Comparison of ENCODE assay signal across 16 cellular contexts in genomic region chr12:66900616-66901015, GRCh38.
DNase-seq lines count a peak whose midpoint lies in the region; ATAC-seq, FAIRE-seq and TF ChIP-seq lines count a peak whose summit lies in the region.
"Had no signal": no experiment of that assay in that cellular context is flagged by ENCODE, and none has a peak within 500 bp of the region (broad histone marks: within the 10 kb centered on the region; RNA-seq: fewer than 3 reads in every experiment).

No MANE protein-coding gene starts in this region.

- no peak overlapping the region for H3K4me3 Mint-ChIP-seq in activated CD8-positive, alpha-beta T cell treated with anti-CD3 and anti-CD28 coated beads for 36 hours
- H3K4me3 Mint-ChIP-seq: endodermal cell had no signal

- WGBS in hepatocyte (ENCODE audit: low lambda C conversion rate, missing lambda C conversion rate), result 85% methylated on average over 2 of the region's 2 CpGs

- DNase-seq in COR-L47 (lab: John Stamatoyannopoulos, UW) (peak; percentile 41), Karpas-422 (peak; percentile 51), NCI-H345 treated with DMSO at 0.1 percent for 48 hours (lab: John Stamatoyannopoulos, UW; ENCODE audit: unreplicated experiment) (peak; percentile 52), endothelial cell of umbilical vein (ENCODE audit: low read depth, low spot score) (peak; percentile 11), ACHN (no peak), hepatocyte (ENCODE audit: low spot score) (no peak)
- DNase-seq in activated CD8-positive, alpha-beta T cell treated with anti-CD3 and anti-CD28 coated beads for 36 hours, result no peak
- DNase-seq: activated effector memory CD4-positive, alpha-beta T cell treated with anti-CD3 and anti-CD28 coated beads, Interleukin-2, amount 50 U/mL, for 16 hours; CD8-positive, alpha-beta memory T cell; endodermal cell; foreskin melanocyte; NCI-H526 had no signal

- H3K36me3 ChIP-seq in Karpas-422 (ENCODE audit: insufficient read depth, low read length) (no peaks in the 10 kb centered on the region), endothelial cell of umbilical vein (ENCODE audit: control insufficient read depth in 2 of 2, extremely low read depth in 1 of 2, insufficient read depth in 2 of 2, low read length in 2 of 2) (no peaks in the 10 kb centered on the region), hepatocyte (replicated peaks; ENCODE audit: insufficient read depth, low read depth) (no peaks in the 10 kb centered on the region)

- H3K9me2 ChIP-seq in Karpas-422 (replicated peaks; ENCODE audit: insufficient read depth, low read length) (no peaks in the 10 kb centered on the region), hepatocyte (replicated peaks; ENCODE audit: insufficient read depth) (no peaks in the 10 kb centered on the region)

- no peaks in the 10 kb centered on the region for H3K27me3 ChIP-seq in Karpas-422 (ENCODE audit: low read length)
- no peaks in the 10 kb centered on the region for H3K27me3 ChIP-seq in endothelial cell of umbilical vein (ENCODE audit: control insufficient read depth in 2 of 2, insufficient read depth in 2 of 2, low read length in 2 of 2)
- no peaks in the 10 kb centered on the region for H3K27me3 ChIP-seq in hepatocyte

- no peak for ATAC-seq in GM21723 (IDR thresholded peaks at IDR 0.05; ENCODE audit: unreplicated experiment)
- ATAC-seq in activated CD8-positive, alpha-beta T cell treated with anti-CD3 and anti-CD28 coated beads for 36 hours, result no peak
- ATAC-seq: HCT116 had no signal

- H3K27ac ChIP-seq in Karpas-422 (ENCODE audit: low read length) (peak overlapping the region; percentile 92), endothelial cell of umbilical vein (ENCODE audit: insufficient read depth, low read depth, low read length) (no peak overlapping the region), hepatocyte (no peak overlapping the region)
- H3K27ac ChIP-seq: HL-60 had no signal

- peak overlapping the region; percentile 65 for H3K4me2 ChIP-seq in Karpas-422 (ENCODE audit: low read depth, low read length, poor library complexity, severe bottlenecking)
- no peak overlapping the region for H3K4me2 ChIP-seq in endothelial cell of umbilical vein (ENCODE audit: insufficient read depth, low read length)
- no peak overlapping the region for H3K4me2 ChIP-seq in hepatocyte

- no peak overlapping the region for H3K27ac Mint-ChIP-seq in activated CD8-positive, alpha-beta T cell treated with anti-CD3 and anti-CD28 coated beads for 36 hours
- H3K27ac Mint-ChIP-seq: endodermal cell had no signal

- H3K9me3 Mint-ChIP-seq in activated CD8-positive, alpha-beta T cell treated with anti-CD3 and anti-CD28 coated beads for 36 hours, result no peaks in the 10 kb centered on the region
- H3K9me3 Mint-ChIP-seq: CD8-positive, alpha-beta memory T cell; endodermal cell had no signal

- TF ChIP-seq POLR2A in endothelial cell of umbilical vein (IDR thresholded peaks at IDR 0.05; ENCODE audit: low read depth, low read length), result no peak

- H3K9ac ChIP-seq in Karpas-422 (ENCODE audit: low read length) (peak overlapping the region; percentile 50), endothelial cell of umbilical vein (replicated peaks; ENCODE audit: extremely low read depth, insufficient read depth, low read length) (no peak overlapping the region)

- peak overlapping the region; percentile 43 for H3K4me3 ChIP-seq in Karpas-422 (ENCODE audit: low read length)
- no peak overlapping the region for H3K4me3 ChIP-seq in endothelial cell of umbilical vein (replicated peaks in 1 of 3; ENCODE audit: insufficient read depth in 1 of 3, low read depth in 1 of 3, low read length in 3 of 3)
- H3K4me3 ChIP-seq in hepatocyte, result no peak overlapping the region

- H3K4me1 ChIP-seq in Karpas-422 (ENCODE audit: low read length) (peaks cover 55% of the 10 kb centered on the region), endothelial cell of umbilical vein (ENCODE audit: control insufficient read depth, extremely low read depth, insufficient read depth, low read length) (no peaks in the 10 kb centered on the region), hepatocyte (ENCODE audit: insufficient read depth) (peaks cover 6% of the 10 kb centered on the region)

- in situ Hi-C loops in ACHN (cut with HindIII; ENCODE audit: low pct_ligation_motif_present, low pct_unique_long_range_greater_than_20kb, low sequenced_read_pairs), result no loop called here

- BruUV-seq in endothelial cell of umbilical vein (replicated peaks; lab: Mats Ljungman, UMichigan), result no TSS peak

- TF ChIP-seq CTCF in endothelial cell of umbilical vein (IDR thresholded peaks at IDR 0.05; ENCODE audit: extremely low read depth in 1 of 2, insufficient read depth in 1 of 2, low read depth in 1 of 2, low read length in 2 of 2) (no peak), hepatocyte (IDR thresholded peaks at IDR 0.05; ENCODE audit: poor library complexity) (no peak)
- no peak for TF ChIP-seq CTCF in activated CD8-positive, alpha-beta T cell treated with anti-CD3 and anti-CD28 coated beads for 36 hours (IDR thresholded peaks at IDR 0.05)

- CTCF ChIA-PET in endothelial cell of umbilical vein (lab: Charles Lee), result no interaction called here
- CTCF ChIA-PET in activated CD8-positive, alpha-beta T cell treated with anti-CD3 and anti-CD28 coated beads for 36 hours (lab: Charles Lee), result interaction anchor here (0.7 to 2.6 kb wide), 2 partner anchors 40 to 49 kb away, joined by 3 to 7 read pairs; no protein-coding TSS in a partner anchor

- H4K20me1 ChIP-seq in Karpas-422 (ENCODE audit: insufficient read depth, low read depth, low read length), result no peaks in the 10 kb centered on the region
- no peaks in the 10 kb centered on the region for H4K20me1 ChIP-seq in endothelial cell of umbilical vein (replicated peaks; ENCODE audit: control insufficient read depth, extremely low read depth, insufficient read depth, low read length)
- H4K20me1 ChIP-seq in hepatocyte (ENCODE audit: insufficient read depth, poor library complexity, severe bottlenecking), result no peaks in the 10 kb centered on the region

- peaks cover 27% of the 10 kb centered on the region for H3K4me1 Mint-ChIP-seq in activated CD8-positive, alpha-beta T cell treated with anti-CD3 and anti-CD28 coated beads for 36 hours (ENCODE audit: low read depth)

- H3K36me3 Mint-ChIP-seq in activated CD8-positive, alpha-beta T cell treated with anti-CD3 and anti-CD28 coated beads for 36 hours (ENCODE audit: low read depth), result no peaks in the 10 kb centered on the region
- H3K36me3 Mint-ChIP-seq: CD8-positive, alpha-beta memory T cell had no signal

- no peaks in the 10 kb centered on the region for H3K27me3 Mint-ChIP-seq in activated CD8-positive, alpha-beta T cell treated with anti-CD3 and anti-CD28 coated beads for 36 hours

- H3K9me1 ChIP-seq in endothelial cell of umbilical vein (replicated peaks; ENCODE audit: control insufficient read depth, extremely low read depth, insufficient read depth, low read length), result no peaks in the 10 kb centered on the region

- H3K79me2 ChIP-seq in Karpas-422 (ENCODE audit: low read length), result no peaks in the 10 kb centered on the region
- H3K79me2 ChIP-seq in endothelial cell of umbilical vein (ENCODE audit: control insufficient read depth, insufficient read depth, low read length), result no peaks in the 10 kb centered on the region
- H3K79me2 ChIP-seq in hepatocyte, result no peaks in the 10 kb centered on the region

- FAIRE-seq in endothelial cell of umbilical vein (lab: Jason Lieb, UNC), result no peak
- FAIRE-seq: TTC549 had no signal

- no peaks in the 10 kb centered on the region for H3K9me3 ChIP-seq in Karpas-422 (ENCODE audit: low read length)
- no peaks in the 10 kb centered on the region for H3K9me3 ChIP-seq in endothelial cell of umbilical vein (replicated peaks; ENCODE audit: control insufficient read depth, insufficient read depth, low read length)
- H3K9me3 ChIP-seq in hepatocyte (ENCODE audit: low read depth), result no peaks in the 10 kb centered on the region

- intact Hi-C loops in endothelial cell of umbilical vein (cut with micrococcal nuclease), result no loop called here
- intact Hi-C loops in activated CD8-positive, alpha-beta T cell treated with anti-CD3 and anti-CD28 coated beads for 36 hours (cut with micrococcal nuclease), result no loop called here

- POLR2A ChIA-PET in endothelial cell of umbilical vein (lab: Charles Lee), result no interaction called here
- POLR2A ChIA-PET in activated CD8-positive, alpha-beta T cell treated with anti-CD3 and anti-CD28 coated beads for 36 hours (lab: Charles Lee), result no interaction called here

- dilution Hi-C loops in endothelial cell of umbilical vein (cut with MboI; ENCODE audit: extremely low pct_ligation_motif_present, low sequenced_read_pairs), result no loop called here

- H2AFZ ChIP-seq in Karpas-422 (ENCODE audit: low read length) (peak overlapping the region; percentile 73), endothelial cell of umbilical vein (ENCODE audit: low read depth, low read length) (no peak overlapping the region), hepatocyte (no peak overlapping the region)

TF ChIP-seq in endothelial cell of umbilical vein, 7 proteins besides CTCF, POLR2A, EP300 and RAD21:
- no peak for TF ChIP-seq GATA2 (IDR thresholded peaks at IDR 0.05; ENCODE audit: insufficient read depth, insufficient read length, low read depth, low read length)
- TF ChIP-seq EZH2 (IDR thresholded peaks at IDR 0.05; ENCODE audit: borderline replicate concordance, low read depth, low read length, severe bottlenecking), result no peak
- no peak for TF ChIP-seq JUN (IDR thresholded peaks at IDR 0.05; ENCODE audit: borderline replicate concordance, insufficient read depth, insufficient read length, low read depth)
- TF ChIP-seq, protein P1, sequence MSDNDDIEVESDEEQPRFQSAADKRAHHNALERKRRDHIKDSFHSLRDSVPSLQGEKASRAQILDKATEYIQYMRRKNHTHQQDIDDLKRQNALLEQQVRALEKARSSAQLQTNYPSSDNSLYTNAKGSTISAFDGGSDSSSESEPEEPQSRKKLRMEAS (IDR thresholded peaks at IDR 0.05; ENCODE audit: insufficient read depth, insufficient read length), result no peak
- no peak for TF ChIP-seq FOS (IDR thresholded peaks at IDR 0.05; ENCODE audit: borderline replicate concordance, insufficient read depth, low read length)
- TF ChIP-seq MYC (IDR thresholded peaks at IDR 0.05; ENCODE audit: low read depth, low read length), result no peak
- TF ChIP-seq POLR2AphosphoS5 (IDR thresholded peaks at IDR 0.05; ENCODE audit: insufficient read depth, low read depth, low read length), result no peak

Comparison
In these comparisons a context has a peak if more than half of its experiments do, and no peak if none do; other contexts are left out.
1. DNase-seq: peak in COR-L47 (single experiment), Karpas-422 (single experiment), NCI-H345 treated with DMSO at 0.1 percent for 48 hours (single experiment) and endothelial cell of umbilical vein (single experiment); none in ACHN (single experiment), hepatocyte (single experiment) and activated CD8-positive, alpha-beta T cell treated with anti-CD3 and anti-CD28 coated beads for 36 hours (single experiment).